ENCODE assay signal across 1 cellular context in the genomic region with DNA sequence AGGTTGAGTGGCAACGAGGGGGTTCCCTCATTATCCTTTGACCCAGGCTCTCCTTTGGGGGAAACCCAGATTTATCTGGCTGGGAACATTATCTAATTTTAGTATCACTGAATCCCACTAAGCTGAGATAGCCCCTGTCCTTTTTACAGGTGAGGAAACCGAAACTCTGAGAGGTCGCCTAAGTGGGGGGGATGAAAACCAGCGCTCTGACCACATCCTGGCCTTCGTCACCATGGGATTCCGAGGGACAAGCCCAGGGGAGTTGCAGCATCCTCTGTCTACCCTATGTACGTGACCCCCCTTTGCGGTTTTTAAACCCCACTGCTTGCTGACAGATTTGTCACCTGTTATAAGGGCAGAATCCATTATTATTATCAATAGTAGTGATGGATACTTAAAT.
TF ChIP-seq lines count a peak whose summit lies in the region.

No MANE protein-coding gene starts in this region.

TF ChIP-seq in GM12878, 131 proteins besides CTCF, POLR2A, EP300 and RAD21 (continued from another document):
- 0 out of 4 replicates have a peak, but pooled peaks of 1 of the 2 experiments have one; percentile 32 for TF ChIP-seq SRF (IDR thresholded peaks at IDR 0.05; ENCODE audit: low read depth in 2 of 2, low read length in 2 of 2)
- peak; percentile 83 for TF ChIP-seq CREB1 (IDR thresholded peaks at IDR 0.05; ENCODE audit: low read depth)
- no peak for TF ChIP-seq SREBF2 (IDR thresholded peaks at IDR 0.05; ENCODE audit: low read length)
- 0 out of 2 replicates have a peak, but pooled peaks have one; percentile 68 for TF ChIP-seq RCOR1 (conservative IDR thresholded peaks at IDR 0.05; ENCODE audit: low read depth, low read length)
- peak; percentile 95 for TF ChIP-seq NR2F1 (conservative IDR thresholded peaks at IDR 0.05)
- TF ChIP-seq, protein P1, sequence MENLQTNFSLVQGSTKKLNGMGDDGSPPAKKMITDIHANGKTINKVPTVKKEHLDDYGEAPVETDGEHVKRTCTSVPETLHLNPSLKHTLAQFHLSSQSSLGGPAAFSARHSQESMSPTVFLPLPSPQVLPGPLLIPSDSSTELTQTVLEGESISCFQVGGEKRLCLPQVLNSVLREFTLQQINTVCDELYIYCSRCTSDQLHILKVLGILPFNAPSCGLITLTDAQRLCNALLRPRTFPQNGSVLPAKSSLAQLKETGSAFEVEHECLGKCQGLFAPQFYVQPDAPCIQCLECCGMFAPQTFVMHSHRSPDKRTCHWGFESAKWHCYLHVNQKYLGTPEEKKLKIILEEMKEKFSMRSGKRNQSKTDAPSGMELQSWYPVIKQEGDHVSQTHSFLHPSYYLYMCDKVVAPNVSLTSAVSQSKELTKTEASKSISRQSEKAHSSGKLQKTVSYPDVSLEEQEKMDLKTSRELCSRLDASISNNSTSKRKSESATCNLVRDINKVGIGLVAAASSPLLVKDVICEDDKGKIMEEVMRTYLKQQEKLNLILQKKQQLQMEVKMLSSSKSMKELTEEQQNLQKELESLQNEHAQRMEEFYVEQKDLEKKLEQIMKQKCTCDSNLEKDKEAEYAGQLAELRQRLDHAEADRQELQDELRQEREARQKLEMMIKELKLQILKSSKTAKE (IDR thresholded peaks at IDR 0.05; ENCODE audit: low read depth, poor library complexity, severe bottlenecking) = peak; percentile 92
